Comparison of ENCODE assay signal across 9 cellular contexts in genomic region chr3:45167011-45167911, GRCh38. TPM values are rescaled to one million over a fixed set of nuclear protein-coding genes. Genes with fewer than 3 reads are reported as not detected.
A peak's percentile ranks its signal among the peaks of the same experiment; 100 is the strongest.
DNase-seq lines count a peak whose midpoint lies in the region; ATAC-seq and TF ChIP-seq lines count a peak whose summit lies in the region.
"Had no signal": no experiment of that assay in that cellular context is flagged by ENCODE, and none has a peak within 500 bp of the region (broad histone marks: within the 10 kb centered on the region; RNA-seq: fewer than 3 reads in every experiment).

No MANE protein-coding gene starts in this region.

- no peaks in the 10 kb centered on the region for H3K27me3 Mint-ChIP-seq in CD4-positive, alpha-beta T cell

- WGBS in GM23248 (ENCODE audit: low coverage in 1 of 2, low lambda C conversion rate in 2 of 2, missing lambda C conversion rate in 2 of 2), 2 experiments: 49 to 54% methylated on average over 23 of the region's 23 CpGs

- H3K36me3 ChIP-seq in GM23248 (ENCODE audit: low read depth): no peaks in the 10 kb centered on the region
- no peaks in the 10 kb centered on the region for H3K36me3 ChIP-seq in ascending aorta

- H3K4me3 ChIP-seq in GM23248 (peak overlapping the region; percentile 25), ascending aorta (peak overlapping the region in 1 of 2 donors; percentile 28)

- H2AFZ ChIP-seq in GM23248: peak overlapping the region; percentile 54; the same call in 1 of the 2 replicates

- H3K4me2 ChIP-seq in GM23248 (ENCODE audit: unreplicated experiment): peak overlapping the region; percentile 32

- ATAC-seq in CD4-positive, alpha-beta T cell (ENCODE audit: poor library complexity): peak; percentile 98
- ATAC-seq in sciatic nerve: peak; percentile 74

- peak overlapping the region; percentile 77 for H3K9ac ChIP-seq in GM23248

- peak overlapping the region; percentile 36 for H3K27ac ChIP-seq in CD4-positive, alpha-beta T cell (ENCODE audit: low read depth, low read length)
- peak overlapping the region; percentile 94 for H3K27ac ChIP-seq in GM23248
- peak overlapping the region; percentile 30 to 52 for H3K27ac ChIP-seq in ascending aorta

- H3K9me3 ChIP-seq in CD4-positive, alpha-beta T cell (ENCODE audit: control insufficient read depth, low read length): no peaks in the 10 kb centered on the region
- H3K9me3 ChIP-seq in GM23248 (ENCODE audit: low read depth): no peaks in the 10 kb centered on the region
- H3K9me3 ChIP-seq in ascending aorta: no peaks in the 10 kb centered on the region

- no peaks in the 10 kb centered on the region for H3K36me3 Mint-ChIP-seq in CD4-positive, alpha-beta T cell (ENCODE audit: low read depth)

- no peaks in the 10 kb centered on the region for H3K9me3 Mint-ChIP-seq in CD4-positive, alpha-beta T cell

- peaks cover 32% of the 10 kb centered on the region for H3F3A ChIP-seq in GM23248 (ENCODE audit: insufficient read depth)

- H4K20me1 ChIP-seq in GM23248 (ENCODE audit: insufficient read depth): no peaks in the 10 kb centered on the region

- H3K4me3 Mint-ChIP-seq in CD4-positive, alpha-beta T cell: peak overlapping the region; percentile 62

- H3K27me3 ChIP-seq in CD4-positive, alpha-beta T cell (ENCODE audit: control insufficient read depth, insufficient read depth, low read length): no peaks in the 10 kb centered on the region
- H3K27me3 ChIP-seq in GM23248 (replicated peaks; ENCODE audit: insufficient read depth) (no peaks in the 10 kb centered on the region), ascending aorta (no peaks in the 10 kb centered on the region)

- POLR2A ChIA-PET in CD4-positive, alpha-beta T cell (lab: Charles Lee): interaction anchor here (0.6 to 0.9 kb wide), 3 partner anchors 22 to 49 kb away, joined by 3 read pairs; no protein-coding TSS in a partner anchor

- H3K4me1 ChIP-seq in GM23248 (ENCODE audit: insufficient read depth): peaks cover 31% of the 10 kb centered on the region
- H3K4me1 ChIP-seq in ascending aorta: peaks cover 5% of the 10 kb centered on the region in 2 donors

- H3K79me2 ChIP-seq in GM23248 (ENCODE audit: insufficient read depth): no peaks in the 10 kb centered on the region

- peaks cover 28% of the 10 kb centered on the region for H3K4me1 Mint-ChIP-seq in CD4-positive, alpha-beta T cell (ENCODE audit: low read depth)

- CTCF ChIA-PET in CD4-positive, alpha-beta T cell (lab: Charles Lee): interaction anchor here (1.1 kb wide), 1 partner anchor 43 kb away, joined by 4 read pairs; no protein-coding TSS in a partner anchor

- DNase-seq in CD4-positive, alpha-beta T cell: peak; percentile 70 to 84 (median 80)
- DNase-seq in GM23248 (peak; percentile 96), NCI-H1092 (lab: John Stamatoyannopoulos, UW) (peak; percentile 21), T-helper 22 cell (ENCODE audit: low read depth) (peak; percentile 63), ascending aorta (ENCODE audit: low spot score in 2 of 2) (peak; percentile 82 to 92), hippocampal formation (lab: John Stamatoyannopoulos, UW) (peak; percentile 20 to 29), sciatic nerve (ENCODE audit: low spot score) (peak; percentile 73), NCI-H1105 (lab: John Stamatoyannopoulos, UW) (no peak)

- H3K27ac Mint-ChIP-seq in CD4-positive, alpha-beta T cell: peak overlapping the region; percentile 81

- intact Hi-C loops in CD4-positive, alpha-beta T cell (cut with DNase I, micrococcal nuclease): loop anchor here (1.0 to 5.0 kb wide), 5 partner anchors 40 to 130 kb away; no protein-coding TSS in a partner anchor
- intact Hi-C loops in ascending aorta (cut with DNase I): no loop called here
- intact Hi-C loops in sciatic nerve (cut with DNase I): no loop called here

- H3K9me2 ChIP-seq in GM23248 (ENCODE audit: insufficient read depth): no peaks in the 10 kb centered on the region

- TF ChIP-seq CTCF in CD4-positive, alpha-beta T cell (IDR thresholded peaks at IDR 0.05): no peak
- no peak for TF ChIP-seq CTCF in ascending aorta (IDR thresholded peaks at IDR 0.05)

- in situ Hi-C loops in GM23248 (cut with MboI): no loop called here

RNA-seq across cellular contexts. Expression of gene CDCP1, which starts 21.1 kb away (rescaled TPM):
- total RNA-seq in CD4-positive, alpha-beta T cell: 1 to 10 TPM; 1.7 to 1.8 TPM
- total RNA-seq in GM23248 (2014; rRNA removed; shearing (Covaris generic)): 5.4 and 8.9 TPM in 2 replicates
- 8.8 and 9.9 TPM in 2 replicates for polyA plus RNA-seq in GM23248 (2016; fragmentation: Nextera tagmentation; extraction: Ambion mirVana)
- total RNA-seq in ascending aorta (3.0 TPM), sciatic nerve (1.8 TPM)

RNA-seq across cellular contexts. Expression of gene TMEM158, which starts 58.8 kb away (rescaled TPM):
- total RNA-seq in CD4-positive, alpha-beta T cell: not detected
- 24.4 and 33.0 TPM in 2 replicates for total RNA-seq in GM23248 (2014; rRNA removed; shearing (Covaris generic))
- 3.3 and 4.5 TPM in 2 replicates for polyA plus RNA-seq in GM23248 (2016; fragmentation: Nextera tagmentation; extraction: Ambion mirVana)
- total RNA-seq in ascending aorta (not detected), sciatic nerve (6.5 TPM)
- total RNA-seq: activated CD8-positive, alpha-beta memory T cell treated with anti-CD3 and anti-CD28 coated beads for 36 hours had no signal

Comparison
In these comparisons a context has a peak if more than half of its experiments do, and no peak if none do; other contexts are left out.
1. H3K27ac ChIP-seq: peak in every context shown above with its lines; median percentile 94 in GM23248; 41 in ascending aorta; 36 in CD4-positive, alpha-beta T cell.
2. intact Hi-C loops: an anchor here in CD4-positive, alpha-beta T cell (1.0 to 5.0 kb wide); none called in ascending aorta and sciatic nerve.